ENCODE assay signal across 24 cellular contexts in the genomic region with DNA sequence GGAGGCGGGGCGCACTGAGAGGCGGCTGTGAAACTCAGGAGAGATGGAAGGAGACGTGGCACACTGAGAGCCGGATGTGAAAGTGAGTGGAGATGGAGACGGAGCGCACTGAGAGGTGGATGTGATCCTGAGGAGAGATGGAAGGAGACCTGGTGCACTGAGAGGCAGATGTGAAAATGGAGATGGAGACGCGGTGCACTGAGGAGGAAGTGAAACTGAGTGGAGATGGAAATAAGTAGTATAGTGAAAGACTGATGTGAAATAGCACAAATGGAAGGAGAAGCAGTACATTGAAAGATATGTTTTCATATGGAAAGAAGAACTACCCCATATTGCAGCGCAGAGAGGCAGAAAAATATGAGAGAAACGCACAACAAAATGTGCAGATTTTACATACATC.
"Had no signal": no experiment of that assay in that cellular context is flagged by ENCODE, and none has a peak within 500 bp of the region (broad histone marks: within the 10 kb centered on the region; RNA-seq: fewer than 3 reads in every experiment).

No MANE protein-coding gene starts in this region.

- H3K9me3 Mint-ChIP-seq: activated naive CD4-positive, alpha-beta T cell treated with anti-CD3 and anti-CD28 coated beads for 36 hours; activated T-helper 1 cell treated with anti-CD3 and anti-CD28 coated beads, Interleukin-12 subunit alpha, Interleukin-12 subunit beta, Interleukin-2, Interleukin-4 antibody, amounts not matched to agents 30 ng/mL and 10 ng/mL and 1 ng/mL, durations not matched to agents 14 hours and 24 hours and 36 hours; brain had no signal

- DNase-seq: activated CD4-positive, alpha-beta T cell treated with anti-CD3 and anti-CD28 coated beads for 4 hours; activated CD4-positive, alpha-beta T cell treated with anti-CD3 and anti-CD28 coated beads, Interleukin-2, amount 50 U/mL, for 4 hours; activated CD4-positive, CD25-positive, alpha-beta regulatory T cell; activated effector memory CD4-positive, alpha-beta T cell treated with anti-CD3 and anti-CD28 coated beads, Interleukin-2, amount 50 U/mL, for 16 hours; activated naive CD4-positive, alpha-beta T cell treated with anti-CD3 and anti-CD28 coated beads for 36 hours; activated naive CD8-positive, alpha-beta T cell treated with anti-CD3 and anti-CD28 coated beads, Interleukin-2, amount 10 ng/mL, durations not matched to agents 7 days and 5 days; cerebellar nuclear complex; dorsolateral prefrontal cortex; effector memory CD8-positive, alpha-beta T cell; erythroblast; foreskin fibroblast; head of caudate nucleus; hippocampal formation; left cardiac atrium; left ventricle myocardium superior; mucosa of descending colon; posterior cingulate gyrus; right cardiac atrium; stimulated activated naive CD8-positive, alpha-beta T cell treated with anti-CD3 and anti-CD28 coated beads, Interleukin-15, Interleukin-2, amounts not matched to agents 100 U/mL and 50 U/mL, for 24 hours; transverse colon had no signal

- H3K4me3 Mint-ChIP-seq: activated naive CD4-positive, alpha-beta T cell treated with anti-CD3 and anti-CD28 coated beads for 36 hours; activated naive CD8-positive, alpha-beta T cell treated with anti-CD3 and anti-CD28 coated beads, Interleukin-2, amount 10 ng/mL, durations not matched to agents 7 days and 5 days; activated T-helper 1 cell treated with anti-CD3 and anti-CD28 coated beads, Interleukin-12 subunit alpha, Interleukin-12 subunit beta, Interleukin-2, Interleukin-4 antibody, amounts not matched to agents 30 ng/mL and 10 ng/mL and 1 ng/mL, durations not matched to agents 14 hours and 24 hours and 36 hours; brain; effector memory CD8-positive, alpha-beta T cell; natural killer cell treated with Interleukin-12 subunit alpha and Interleukin-12 subunit beta and Interleukin-15 and Interleukin-18, amount 100 ng/mL, for 72 hours had no signal

- H3K4me1 Mint-ChIP-seq: activated naive CD8-positive, alpha-beta T cell treated with anti-CD3 and anti-CD28 coated beads, Interleukin-2, amount 10 ng/mL, durations not matched to agents 7 days and 5 days had no signal

- H3K36me3 Mint-ChIP-seq: activated naive CD8-positive, alpha-beta T cell treated with anti-CD3 and anti-CD28 coated beads, Interleukin-2, amount 10 ng/mL, durations not matched to agents 7 days and 5 days; brain; natural killer cell treated with Interleukin-12 subunit alpha and Interleukin-12 subunit beta and Interleukin-15 and Interleukin-18, amount 100 ng/mL, for 72 hours had no signal

- FAIRE-seq: keratinocyte had no signal

- ATAC-seq: effector memory CD8-positive, alpha-beta T cell; left cardiac atrium; left ventricle myocardium superior; mucosa of descending colon; natural killer cell treated with Interleukin-12 subunit alpha and Interleukin-12 subunit beta and Interleukin-15 and Interleukin-18, amount 100 ng/mL, for 72 hours; right cardiac atrium; stimulated activated naive CD8-positive, alpha-beta T cell treated with anti-CD3 and anti-CD28 coated beads, Interleukin-15, Interleukin-2, amounts not matched to agents 100 U/mL and 50 U/mL, for 24 hours had no signal

- H3K27ac Mint-ChIP-seq: activated naive CD4-positive, alpha-beta T cell treated with anti-CD3 and anti-CD28 coated beads for 36 hours; activated naive CD8-positive, alpha-beta T cell treated with anti-CD3 and anti-CD28 coated beads, Interleukin-2, amount 10 ng/mL, durations not matched to agents 7 days and 5 days; activated T-helper 1 cell treated with anti-CD3 and anti-CD28 coated beads, Interleukin-12 subunit alpha, Interleukin-12 subunit beta, Interleukin-2, Interleukin-4 antibody, amounts not matched to agents 30 ng/mL and 10 ng/mL and 1 ng/mL, durations not matched to agents 14 hours and 24 hours and 36 hours; brain; effector memory CD8-positive, alpha-beta T cell; natural killer cell treated with Interleukin-12 subunit alpha and Interleukin-12 subunit beta and Interleukin-15 and Interleukin-18, amount 100 ng/mL, for 72 hours had no signal

- H3K27me3 Mint-ChIP-seq: activated naive CD8-positive, alpha-beta T cell treated with anti-CD3 and anti-CD28 coated beads, Interleukin-2, amount 10 ng/mL, durations not matched to agents 7 days and 5 days; effector memory CD8-positive, alpha-beta T cell; natural killer cell treated with Interleukin-12 subunit alpha and Interleukin-12 subunit beta and Interleukin-15 and Interleukin-18, amount 100 ng/mL, for 72 hours had no signal
